9 cellular contexts compared by ENCODE assay signal in the genomic region with DNA sequence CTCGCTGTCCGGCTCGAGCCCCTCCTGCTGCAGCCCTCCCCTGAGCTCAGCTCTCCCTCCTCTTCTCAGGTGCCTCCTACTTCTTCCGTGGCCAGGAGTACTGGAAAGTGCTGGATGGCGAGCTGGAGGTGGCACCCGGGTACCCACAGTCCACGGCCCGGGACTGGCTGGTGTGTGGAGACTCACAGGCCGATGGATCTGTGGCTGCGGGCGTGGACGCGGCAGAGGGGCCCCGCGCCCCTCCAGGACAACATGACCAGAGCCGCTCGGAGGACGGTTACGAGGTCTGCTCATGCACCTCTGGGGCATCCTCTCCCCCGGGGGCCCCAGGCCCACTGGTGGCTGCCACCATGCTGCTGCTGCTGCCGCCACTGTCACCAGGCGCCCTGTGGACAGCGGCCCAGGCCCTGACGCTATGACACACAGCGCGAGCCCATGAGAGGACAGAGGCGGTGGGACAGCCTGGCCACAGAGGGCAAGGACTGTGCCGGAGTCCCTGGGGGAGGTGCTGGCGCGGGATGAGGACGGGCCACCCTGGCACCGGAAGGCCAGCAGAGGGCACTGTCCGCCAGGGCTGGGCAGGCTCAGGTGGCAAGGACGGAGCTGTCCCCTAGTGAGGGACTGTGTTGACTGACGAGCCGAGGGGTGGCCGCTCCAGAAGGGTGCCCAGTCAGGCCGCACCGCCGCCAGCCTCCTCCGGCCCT. TPM values are rescaled to one million over a fixed set of nuclear protein-coding genes. Genes with fewer than 3 reads are reported as not detected.
DNase-seq lines count a peak whose midpoint lies in the region; ATAC-seq and TF ChIP-seq lines count a peak whose summit lies in the region.
"Had no signal": no experiment of that assay in that cellular context is flagged by ENCODE, and none has a peak within 500 bp of the region (broad histone marks: within the 10 kb centered on the region; RNA-seq: fewer than 3 reads in every experiment).

No MANE protein-coding gene starts in this region.

- CTCF ChIA-PET in activated naive CD4-positive, alpha-beta T cell treated with anti-CD3 and anti-CD28 coated beads for 36 hours (lab: Charles Lee): interaction anchor here (1.2 to 1.4 kb wide), 2 partner anchors 20 to 157 kb away, joined by 3 to 4 read pairs; no protein-coding TSS in a partner anchor
- CTCF ChIA-PET in activated CD4-positive, alpha-beta T cell treated with anti-CD3 and anti-CD28 coated beads, Interleukin-2, amount 10 ng/mL, durations not matched to agents 7 days and 5 days (lab: Charles Lee): interaction anchor here (0.6 kb wide), 1 partner anchor 30 kb away, joined by 3 read pairs; no protein-coding TSS in a partner anchor

- POLR2A ChIA-PET in activated CD4-positive, alpha-beta T cell treated with anti-CD3 and anti-CD28 coated beads, Interleukin-2, amount 10 ng/mL, durations not matched to agents 7 days and 5 days (lab: Charles Lee): no interaction called here

- no peaks in the 10 kb centered on the region for H3K27me3 Mint-ChIP-seq in activated naive CD4-positive, alpha-beta T cell treated with anti-CD3 and anti-CD28 coated beads for 36 hours (ENCODE audit: low read depth)
- H3K27me3 Mint-ChIP-seq in activated CD4-positive, alpha-beta T cell treated with anti-CD3 and anti-CD28 coated beads, Interleukin-2, amount 10 ng/mL, durations not matched to agents 7 days and 5 days: no peaks in the 10 kb centered on the region

- H3K27ac Mint-ChIP-seq in activated naive CD4-positive, alpha-beta T cell treated with anti-CD3 and anti-CD28 coated beads for 36 hours: no peak overlapping the region
- no peak overlapping the region for H3K27ac Mint-ChIP-seq in activated CD4-positive, alpha-beta T cell treated with anti-CD3 and anti-CD28 coated beads, Interleukin-2, amount 10 ng/mL, durations not matched to agents 7 days and 5 days

- H3K36me3 Mint-ChIP-seq in activated naive CD4-positive, alpha-beta T cell treated with anti-CD3 and anti-CD28 coated beads for 36 hours (ENCODE audit: low read depth): no peaks in the 10 kb centered on the region
- no peaks in the 10 kb centered on the region for H3K36me3 Mint-ChIP-seq in activated CD4-positive, alpha-beta T cell treated with anti-CD3 and anti-CD28 coated beads, Interleukin-2, amount 10 ng/mL, durations not matched to agents 7 days and 5 days (ENCODE audit: low read depth)

- H3K27ac ChIP-seq in SJSA1 (peak overlapping the region; percentile 83), right atrium auricular region (no peak overlapping the region), thoracic aorta (no peak overlapping the region)

- H3K9me3 Mint-ChIP-seq in activated naive CD4-positive, alpha-beta T cell treated with anti-CD3 and anti-CD28 coated beads for 36 hours: no peaks in the 10 kb centered on the region
- no peaks in the 10 kb centered on the region for H3K9me3 Mint-ChIP-seq in activated CD4-positive, alpha-beta T cell treated with anti-CD3 and anti-CD28 coated beads, Interleukin-2, amount 10 ng/mL, durations not matched to agents 7 days and 5 days
- H3K9me3 Mint-ChIP-seq: central memory CD8-positive, alpha-beta T cell had no signal

- intact Hi-C loops in activated naive CD4-positive, alpha-beta T cell treated with anti-CD3 and anti-CD28 coated beads for 36 hours (cut with micrococcal nuclease): loop anchor here (1.0 kb wide), 1 partner anchor 98 kb away; the partner anchor contains the start of gene EP400

- no peak overlapping the region for H3K4me3 Mint-ChIP-seq in activated naive CD4-positive, alpha-beta T cell treated with anti-CD3 and anti-CD28 coated beads for 36 hours
- H3K4me3 Mint-ChIP-seq in activated CD4-positive, alpha-beta T cell treated with anti-CD3 and anti-CD28 coated beads, Interleukin-2, amount 10 ng/mL, durations not matched to agents 7 days and 5 days: no peak overlapping the region
- H3K4me3 Mint-ChIP-seq: central memory CD8-positive, alpha-beta T cell had no signal

- H3K9me3 ChIP-seq in SJSA1 (replicated peaks) (no peaks in the 10 kb centered on the region), right atrium auricular region (no peaks in the 10 kb centered on the region), thoracic aorta (no peaks in the 10 kb centered on the region)

- peak; percentile 64 for ATAC-seq in thoracic aorta (ENCODE audit: insufficient number of reproducible peaks, low FRiP score, low read depth)

- TF ChIP-seq CTCF in right atrium auricular region (IDR thresholded peaks at IDR 0.05) (peak; percentile 43 to 88), thoracic aorta (IDR thresholded peaks at IDR 0.05) (peak; percentile 61)

- H3K36me3 ChIP-seq in SJSA1: no peaks in the 10 kb centered on the region
- H3K36me3 ChIP-seq in right atrium auricular region: no peaks in the 10 kb centered on the region
- H3K36me3 ChIP-seq in thoracic aorta: no peaks in the 10 kb centered on the region

- H3K4me1 ChIP-seq in SJSA1 (replicated peaks) (peaks cover 29% of the 10 kb centered on the region), right atrium auricular region (no peaks in the 10 kb centered on the region), thoracic aorta (ENCODE audit: control insufficient read depth in 1 of 2, low read depth in 2 of 2) (no peaks in the 10 kb centered on the region)

- DNase-seq in activated naive CD4-positive, alpha-beta T cell treated with anti-CD3 and anti-CD28 coated beads for 36 hours: peak; percentile 30
- no peak for DNase-seq in activated naive CD4-positive, alpha-beta T cell treated with Interleukin-2 at 50 U/mL for 16 hours
- DNase-seq in SJSA1 (ENCODE audit: low read depth in 1 of 2, low spot score in 2 of 2) (peak; percentile 70 to 78), right atrium auricular region (ENCODE audit: low spot score) (no peak), thoracic aorta (ENCODE audit: low spot score) (no peak), kidney glomerular epithelial cell (lab: John Stamatoyannopoulos, UW) (no peak)
- DNase-seq in activated CD4-positive, alpha-beta T cell treated with anti-CD3 and anti-CD28 coated beads, Interleukin-2, amount 50 U/mL, for 1 hour: no peak
- DNase-seq in activated CD4-positive, alpha-beta T cell treated with anti-CD3 and anti-CD28 coated beads, Interleukin-2, amount 10 ng/mL, durations not matched to agents 7 days and 5 days: no peak

- H3K27me3 ChIP-seq in SJSA1 (replicated peaks) (no peaks in the 10 kb centered on the region), right atrium auricular region (no peaks in the 10 kb centered on the region), thoracic aorta (replicated peaks; ENCODE audit: insufficient read depth) (no peaks in the 10 kb centered on the region)

- H3K4me3 ChIP-seq in SJSA1 (peak overlapping the region; percentile 20), right atrium auricular region (no peak overlapping the region), thoracic aorta (no peak overlapping the region)

- no peaks in the 10 kb centered on the region for H3K4me1 Mint-ChIP-seq in activated naive CD4-positive, alpha-beta T cell treated with anti-CD3 and anti-CD28 coated beads for 36 hours (ENCODE audit: low read depth)
- no peaks in the 10 kb centered on the region for H3K4me1 Mint-ChIP-seq in activated CD4-positive, alpha-beta T cell treated with anti-CD3 and anti-CD28 coated beads, Interleukin-2, amount 10 ng/mL, durations not matched to agents 7 days and 5 days
- H3K4me1 Mint-ChIP-seq: central memory CD8-positive, alpha-beta T cell had no signal

RNA-seq across cellular contexts. Expression of gene MMP17, which starts 22.8 kb away (rescaled TPM):
- not detected for total RNA-seq in activated naive CD4-positive, alpha-beta T cell treated with anti-CD3 and anti-CD28 coated beads for 36 hours
- total RNA-seq in SJSA1 (2014; rRNA removed; shearing (Covaris generic)): 3.1 and 3.4 TPM in 2 replicates
- total RNA-seq in right atrium auricular region (1 to 10 TPM; 2.1 to 3.2 TPM), thoracic aorta (10 to 100 TPM in 1 of 2 donors, 1 to 10 TPM in 1; 4.6 to 12.1 TPM)
- under 1 TPM in 1 of 2 experiments, not detected in 1; 0.10 TPM for total RNA-seq in activated CD4-positive, alpha-beta T cell treated with anti-CD3 and anti-CD28 coated beads, Interleukin-2, amount 10 ng/mL, durations not matched to agents 7 days and 5 days

RNA-seq across cellular contexts. Expression of gene ULK1, which starts 43.4 kb away (rescaled TPM):
- 10 to 100 TPM; 13.6 to 15.6 TPM for total RNA-seq in activated naive CD4-positive, alpha-beta T cell treated with anti-CD3 and anti-CD28 coated beads for 36 hours
- 1.5 and 2.9 TPM in 2 replicates for total RNA-seq in SJSA1 (2014; rRNA removed; shearing (Covaris generic))
- total RNA-seq in right atrium auricular region (10 to 100 TPM; 16.2 to 23.4 TPM), thoracic aorta (10 to 100 TPM; 23.2 to 40.6 TPM)
- 10 to 100 TPM; 28.1 to 36.1 TPM for total RNA-seq in activated CD4-positive, alpha-beta T cell treated with anti-CD3 and anti-CD28 coated beads, Interleukin-2, amount 10 ng/mL, durations not matched to agents 7 days and 5 days

Comparison
In these comparisons a context has a peak if more than half of its experiments do, and no peak if none do; other contexts are left out.
1. DNase-seq: peak in activated naive CD4-positive, alpha-beta T cell treated with anti-CD3 and anti-CD28 coated beads for 36 hours (single experiment) and SJSA1 (2 of 2); none in activated naive CD4-positive, alpha-beta T cell treated with Interleukin-2 at 50 U/mL for 16 hours (single experiment), right atrium auricular region (single experiment), thoracic aorta (single experiment), activated CD4-positive, alpha-beta T cell treated with anti-CD3 and anti-CD28 coated beads, Interleukin-2, amount 50 U/mL, for 1 hour (single experiment), activated CD4-positive, alpha-beta T cell treated with anti-CD3 and anti-CD28 coated beads, Interleukin-2, amount 10 ng/mL, durations not matched to agents 7 days and 5 days (single experiment) and kidney glomerular epithelial cell (single experiment).